In genomic region chr4:30769093-30769492, GRCh38 we compare ENCODE assay signal across 30 cellular contexts. TPM values are rescaled to one million over a fixed set of nuclear protein-coding genes. Genes with fewer than 3 reads are reported as not detected.
DNase-seq lines count a peak whose midpoint lies in the region; ATAC-seq and TF ChIP-seq lines count a peak whose summit lies in the region.
"Had no signal": no experiment of that assay in that cellular context is flagged by ENCODE, and none has a peak within 500 bp of the region (broad histone marks: within the 10 kb centered on the region; RNA-seq: fewer than 3 reads in every experiment).

No MANE protein-coding gene starts in this region.

- peaks cover 38% of the 10 kb centered on the region for H3K4me1 ChIP-seq in cardiac muscle cell (ENCODE audit: low read depth)
- H3K4me1 ChIP-seq in right atrium auricular region, result no peaks in the 10 kb centered on the region
- peaks cover 0 to 11% of the 10 kb centered on the region in 2 donors for H3K4me1 ChIP-seq in aorta (ENCODE audit: control insufficient read depth in 1 of 2, insufficient read depth in 2 of 2, low read length in 2 of 2)
- H3K4me1 ChIP-seq: A549 had no signal

- 51 to 53% methylated on average over 6 of the region's 6 CpGs for WGBS in aorta, 2 donors

- H3K9me3 ChIP-seq in cardiac muscle cell (ENCODE audit: low read depth), result no peaks in the 10 kb centered on the region
- H3K9me3 ChIP-seq in right atrium auricular region, result no peaks in the 10 kb centered on the region
- no peaks in the 10 kb centered on the region for H3K9me3 ChIP-seq in SK-N-MC (ENCODE audit: low read depth, low read length)
- H3K9me3 ChIP-seq in aorta (ENCODE audit: control insufficient read depth, low read length), result no peaks in the 10 kb centered on the region
- H3K9me3 ChIP-seq: A549, esophagus squamous epithelium, MG63, thoracic aorta had no signal

- H3K27me3 ChIP-seq in cardiac muscle cell (no peaks in the 10 kb centered on the region), right atrium auricular region (no peaks in the 10 kb centered on the region), aorta (ENCODE audit: control insufficient read depth in 1 of 2, insufficient read depth in 2 of 2, low read length in 1 of 2) (no peaks in the 10 kb centered on the region)
- H3K27me3 ChIP-seq: esophagus squamous epithelium, MG63 had no signal

- TF ChIP-seq CTCF in cardiac muscle cell (IDR thresholded peaks at IDR 0.05; ENCODE audit: low read depth, low read length) (no peak), right atrium auricular region (IDR thresholded peaks at IDR 0.05) (no peak)

- peak; percentile 50 for ATAC-seq in aorta (ENCODE audit: low FRiP score)
- ATAC-seq in HG03342 (IDR thresholded peaks at IDR 0.05; ENCODE audit: unreplicated experiment), result no peak
- ATAC-seq: A549, left colon had no signal

- no peak overlapping the region for H3K9ac ChIP-seq in SK-N-MC (ENCODE audit: insufficient read length)

- peak overlapping the region; percentile 31 for H3K27ac ChIP-seq in cardiac muscle cell
- H3K27ac ChIP-seq in right atrium auricular region, result no peak overlapping the region
- no peak overlapping the region for H3K27ac ChIP-seq in SK-N-MC
- H3K27ac ChIP-seq in aorta (ENCODE audit: low read depth in 1 of 2, low read length in 2 of 2), result peak overlapping the region in 1 of 2 donors; percentile 3
- H3K27ac ChIP-seq: A549, WERI-Rb-1 had no signal

- H3K36me3 ChIP-seq in cardiac muscle cell, result no peaks in the 10 kb centered on the region
- H3K36me3 ChIP-seq in right atrium auricular region, result no peaks in the 10 kb centered on the region
- no peaks in the 10 kb centered on the region for H3K36me3 ChIP-seq in SK-N-MC (ENCODE audit: insufficient read depth, low read length)
- H3K36me3 ChIP-seq in aorta (ENCODE audit: control insufficient read depth in 1 of 2, insufficient read depth in 2 of 2, low read length in 1 of 2), result no peaks in the 10 kb centered on the region
- H3K36me3 ChIP-seq: esophagus squamous epithelium, MG63, thoracic aorta, WERI-Rb-1 had no signal

- intact Hi-C loops in aorta (cut with DNase I), result no loop called here

- DNase-seq in cardiac muscle cell (ENCODE audit: low read depth in 1 of 2, low spot score in 1 of 2) (peak in 1 of 2 donors; percentile 45), right atrium auricular region (ENCODE audit: low spot score) (no peak), SK-N-MC (ENCODE audit: low read depth, low spot score) (no peak), iPS-NIHi7 (ENCODE audit: extremely low spot score) (peak; percentile 18), aorta (no peak), T-helper 9 cell (no peak)
- DNase-seq in effector CD4-positive, alpha-beta T cell, result no peak
- DNase-seq: activated CD4-positive, alpha-beta T cell treated with anti-CD3 and anti-CD28 coated beads, Interleukin-2, amount 10 ng/mL, durations not matched to agents 7 days and 5 days; activated gamma-delta T cell; activated T-cell treated with anti-CD3 and anti-CD28 coated beads, Interleukin-2, amount 50 U/mL, for 1 hour; AML-193; CD4-positive, alpha-beta T cell; central memory CD4-positive, alpha-beta T cell; cortex of kidney; esophagus squamous epithelium; foreskin melanocyte; KG1; left colon; MG63; NCI-H1105; NCI-H1930; NCI-H524 treated with DMSO at 0.1 percent for 48 hours; SHP77 treated with DMSO at 0.1 percent for 48 hours; stimulated activated CD4-positive, alpha-beta T cell treated with anti-CD3 and anti-CD28 coated beads, Interleukin-1b, Interleukin-23, amount 100 ng/mL, for 48 hours; WERI-Rb-1 had no signal

- H3K4me3 ChIP-seq in cardiac muscle cell (no peak overlapping the region), right atrium auricular region (no peak overlapping the region), SK-N-MC (peak overlapping the region; percentile 30), aorta (ENCODE audit: low read length in 2 of 2) (no peak overlapping the region)
- H3K4me3 ChIP-seq: A549, esophagus squamous epithelium, MG63, smooth muscle cell, thoracic aorta had no signal

RNA-seq across cellular contexts. Expression of gene PCDH7, which starts 48.9 kb away (rescaled TPM):
- total RNA-seq in cardiac muscle cell, result 146 and 206 TPM in 2 replicates
- 56.2 and 79.7 TPM in 2 replicates for polyA plus RNA-seq in cardiac muscle cell
- 10 to 100 TPM in 1 of 2 donors, 1 to 10 TPM in 1; 6.6 to 16.8 TPM for total RNA-seq in right atrium auricular region
- 100 to 1,000 TPM; 157 to 232 TPM for total RNA-seq in aorta
- polyA plus RNA-seq in aorta, result 10 to 100 TPM; 24.9 to 46.6 TPM
- total RNA-seq: activated CD4-positive, alpha-beta T cell treated with anti-CD3 and anti-CD28 coated beads, Interleukin-2, amount 10 ng/mL, durations not matched to agents 7 days and 5 days; activated CD8-positive, alpha-beta memory T cell treated with anti-CD3 and anti-CD28 coated beads for 36 hours; CD4-positive, alpha-beta T cell had no signal
